In the genomic region with DNA sequence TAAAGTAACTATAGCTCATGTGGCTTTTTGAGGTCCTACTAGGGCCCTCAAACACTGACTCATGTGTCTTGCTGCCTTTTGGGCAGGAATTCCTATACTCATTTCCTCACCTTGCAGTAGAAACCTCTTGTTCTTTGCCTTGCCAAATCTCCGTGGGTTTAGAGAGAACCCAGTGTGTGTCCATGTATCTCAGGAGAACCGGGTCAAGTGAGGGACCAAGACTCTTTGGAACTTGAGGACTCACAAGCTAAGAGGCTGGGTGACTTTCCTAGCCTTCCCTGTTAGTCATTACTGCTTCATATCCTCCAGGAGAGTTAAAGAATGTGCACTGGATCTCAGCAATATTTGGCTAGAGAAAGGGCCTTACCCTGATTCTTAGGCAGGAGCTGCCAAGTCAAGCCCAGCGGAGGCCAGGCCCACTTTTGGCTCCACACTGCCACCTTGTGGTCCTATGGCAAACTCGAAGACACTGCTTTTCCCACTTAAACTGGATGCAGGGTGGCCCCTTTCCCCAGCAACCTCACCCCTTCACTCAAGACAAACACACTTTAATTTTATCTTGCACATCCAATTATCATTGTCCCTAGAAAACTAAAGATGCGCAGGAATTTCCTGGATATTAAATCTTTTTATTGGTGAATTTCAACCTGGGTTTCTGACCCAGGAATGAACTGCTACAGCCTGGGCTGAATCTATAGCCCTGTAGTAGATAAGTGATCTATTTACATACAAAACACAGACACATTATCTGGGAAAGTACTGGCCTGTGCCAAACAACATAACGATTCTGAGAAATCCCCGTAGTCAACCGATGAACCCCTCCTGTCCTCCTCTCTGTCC, we compare ENCODE assay signal across 7 cellular contexts. TPM values are rescaled to one million over a fixed set of nuclear protein-coding genes. Genes with fewer than 3 reads are reported as not detected.
A peak's percentile ranks its signal among the peaks of the same experiment; 100 is the strongest.
DNase-seq lines count a peak whose midpoint lies in the region; ATAC-seq and TF ChIP-seq lines count a peak whose summit lies in the region.

No MANE protein-coding gene starts in this region.

- no peak for TF ChIP-seq EP300 in suprapubic skin (IDR thresholded peaks at IDR 0.05)

- no peaks in the 10 kb centered on the region for H3K36me3 Mint-ChIP-seq in activated T-cell treated with anti-CD3 and anti-CD28 coated beads, Interleukin-2, amount 50 U/mL, for 72 hours (ENCODE audit: insufficient read depth in 2 of 2)

- no peak overlapping the region for H3K4me3 ChIP-seq in LNCaP clone FGC (ENCODE audit: low read depth, low read length)
- H3K4me3 ChIP-seq in fibroblast of the aortic adventitia (ENCODE audit: low read depth, low read length) = no peak overlapping the region
- H3K4me3 ChIP-seq in suprapubic skin = no peak overlapping the region

- H3K36me3 ChIP-seq in suprapubic skin = no peaks in the 10 kb centered on the region

- in situ Hi-C loops in GM13976 (cut with MboI; ENCODE audit: low sequenced_read_pairs, unreplicated experiment) = loop anchor here (10.0 to 25.0 kb wide), 3 partner anchors 72 to 319 kb away; a partner anchor contains a TSS

- no peak overlapping the region for H3K4me3 Mint-ChIP-seq in activated T-cell treated with anti-CD3 and anti-CD28 coated beads, Interleukin-2, amount 50 U/mL, for 72 hours

- no peaks in the 10 kb centered on the region for H3K27me3 ChIP-seq in suprapubic skin

- DNase-seq in GM13976 (ENCODE audit: low spot score) (peak; percentile 87), LNCaP clone FGC (ENCODE audit: low read depth) (peak; percentile 46), RKO (ENCODE audit: low spot score) (peak; percentile 71), fibroblast of the aortic adventitia (ENCODE audit: low read depth) (peak; percentile 95), nucleus accumbens (lab: John Stamatoyannopoulos, UW) (peak in 50 of 56 donors; percentile 12 to 88 (median 55)), suprapubic skin (ENCODE audit: low spot score in 2 of 2) (peak; percentile 89 to 91)
- peak; percentile 75 to 79 for DNase-seq in activated T-cell treated with anti-CD3 and anti-CD28 coated beads, Interleukin-2, amount 50 U/mL, for 72 hours

- H3K4me1 ChIP-seq in suprapubic skin = peaks cover 5% of the 10 kb centered on the region

- no peak overlapping the region for H3K27ac Mint-ChIP-seq in activated T-cell treated with anti-CD3 and anti-CD28 coated beads, Interleukin-2, amount 50 U/mL, for 72 hours

- no peaks in the 10 kb centered on the region for H3K4me1 Mint-ChIP-seq in activated T-cell treated with anti-CD3 and anti-CD28 coated beads, Interleukin-2, amount 50 U/mL, for 72 hours (ENCODE audit: low read depth)

- peaks cover 4% of the 10 kb centered on the region for H3K27me3 Mint-ChIP-seq in activated T-cell treated with anti-CD3 and anti-CD28 coated beads, Interleukin-2, amount 50 U/mL, for 72 hours (ENCODE audit: low read depth)

- H3K9me3 ChIP-seq in suprapubic skin = no peaks in the 10 kb centered on the region

- TF ChIP-seq POLR2A in suprapubic skin (IDR thresholded peaks at IDR 0.05) = no peak

- TF ChIP-seq CTCF in GM13976 (IDR thresholded peaks at IDR 0.05; ENCODE audit: borderline replicate concordance, control extremely low read depth, extremely low read depth, insufficient read depth, missing control alignments) (peak; percentile 89), LNCaP clone FGC (IDR thresholded peaks at IDR 0.05; ENCODE audit: control insufficient read depth, extremely low read depth, insufficient read depth) (peak; percentile 94), fibroblast of the aortic adventitia (IDR thresholded peaks at IDR 0.05; ENCODE audit: insufficient read depth, low read length) (peak; percentile 82), suprapubic skin (IDR thresholded peaks at IDR 0.05) (peak; percentile 78 to 81)

- H3K27ac ChIP-seq in suprapubic skin = no peak overlapping the region

- no peaks in the 10 kb centered on the region for H3K9me3 Mint-ChIP-seq in activated T-cell treated with anti-CD3 and anti-CD28 coated beads, Interleukin-2, amount 50 U/mL, for 72 hours

- 40% methylated on average over 8 of the region's 8 CpGs for WGBS in suprapubic skin

- peak; percentile 82 to 83 for ATAC-seq in activated T-cell treated with anti-CD3 and anti-CD28 coated beads, Interleukin-2, amount 50 U/mL, for 72 hours (replicated peaks in 1 of 2)

RNA-seq across cellular contexts. Expression of a gene that starts 10.6 kb away (rescaled TPM):
- total RNA-seq in activated T-cell treated with anti-CD3 and anti-CD28 coated beads, Interleukin-2, amount 50 U/mL, for 72 hours = not detected
- total RNA-seq in fibroblast of the aortic adventitia (ENCODE audit: low replicate concordance) = not detected in 2 replicates
- not detected for total RNA-seq in suprapubic skin

RNA-seq across cellular contexts. Expression of a gene that starts 53.6 kb away (rescaled TPM):
- not detected for total RNA-seq in activated T-cell treated with anti-CD3 and anti-CD28 coated beads, Interleukin-2, amount 50 U/mL, for 72 hours
- total RNA-seq in fibroblast of the aortic adventitia (ENCODE audit: low replicate concordance) (not detected in 2 replicates), suprapubic skin (1 to 10 TPM in 3 of 4 donors, not detected in 1; 1.2 to 2.8 (median 1.2) TPM)
